ENCODE assay signal across 1 cellular context in the genomic region with DNA sequence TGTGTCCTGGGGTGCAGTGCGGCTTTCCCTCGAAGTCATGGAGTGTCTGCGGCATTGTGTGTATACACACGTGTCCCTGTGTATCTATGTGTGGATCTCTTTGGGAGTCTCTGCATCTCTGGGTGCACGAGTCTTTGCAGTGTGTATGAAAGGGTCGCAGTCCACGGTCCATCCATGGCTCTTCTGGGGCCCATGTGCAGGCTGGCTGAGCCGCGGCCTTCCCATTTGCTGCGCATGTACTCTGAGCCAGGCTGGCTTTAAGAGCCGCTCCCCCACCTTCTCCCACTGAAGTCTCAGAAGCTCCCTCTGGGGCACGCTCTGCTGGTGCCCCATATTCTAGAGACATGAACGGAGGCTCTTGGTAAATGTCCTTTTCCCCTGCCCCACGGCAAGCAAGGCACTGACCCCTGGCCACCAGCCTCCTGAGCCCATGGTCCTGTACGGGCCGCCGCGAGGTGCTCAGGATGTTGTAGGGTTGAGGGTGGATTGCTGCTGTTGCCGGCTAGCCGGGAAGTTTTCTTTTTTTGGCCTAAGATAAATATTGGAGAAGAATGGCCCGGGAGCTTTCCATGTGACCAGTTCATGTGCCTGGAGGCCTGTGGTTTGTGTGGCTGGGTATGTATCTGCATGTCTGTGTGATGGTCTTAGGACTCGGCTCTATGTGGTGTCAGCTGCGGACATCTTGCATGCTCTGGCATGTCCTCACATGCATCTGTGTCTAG.
TF ChIP-seq lines count a peak whose summit lies in the region.

No MANE protein-coding gene starts in this region.

TF ChIP-seq in HepG2, 621 proteins besides CTCF, POLR2A, EP300 and RAD21 (continued from another document):
- TF ChIP-seq, protein P1, sequence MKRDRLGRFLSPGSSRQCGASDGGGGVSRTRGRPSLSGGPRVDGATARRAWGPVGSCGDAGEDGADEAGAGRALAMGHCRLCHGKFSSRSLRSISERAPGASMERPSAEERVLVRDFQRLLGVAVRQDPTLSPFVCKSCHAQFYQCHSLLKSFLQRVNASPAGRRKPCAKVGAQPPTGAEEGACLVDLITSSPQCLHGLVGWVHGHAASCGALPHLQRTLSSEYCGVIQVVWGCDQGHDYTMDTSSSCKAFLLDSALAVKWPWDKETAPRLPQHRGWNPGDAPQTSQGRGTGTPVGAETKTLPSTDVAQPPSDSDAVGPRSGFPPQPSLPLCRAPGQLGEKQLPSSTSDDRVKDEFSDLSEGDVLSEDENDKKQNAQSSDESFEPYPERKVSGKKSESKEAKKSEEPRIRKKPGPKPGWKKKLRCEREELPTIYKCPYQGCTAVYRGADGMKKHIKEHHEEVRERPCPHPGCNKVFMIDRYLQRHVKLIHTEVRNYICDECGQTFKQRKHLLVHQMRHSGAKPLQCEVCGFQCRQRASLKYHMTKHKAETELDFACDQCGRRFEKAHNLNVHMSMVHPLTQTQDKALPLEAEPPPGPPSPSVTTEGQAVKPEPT (CRISPR knock-in tag; IDR thresholded peaks at IDR 0.05; ENCODE audit: low read depth), result 0 out of 2 replicates have a peak, but pooled peaks have one; percentile 33
- TF ChIP-seq, protein P2, sequence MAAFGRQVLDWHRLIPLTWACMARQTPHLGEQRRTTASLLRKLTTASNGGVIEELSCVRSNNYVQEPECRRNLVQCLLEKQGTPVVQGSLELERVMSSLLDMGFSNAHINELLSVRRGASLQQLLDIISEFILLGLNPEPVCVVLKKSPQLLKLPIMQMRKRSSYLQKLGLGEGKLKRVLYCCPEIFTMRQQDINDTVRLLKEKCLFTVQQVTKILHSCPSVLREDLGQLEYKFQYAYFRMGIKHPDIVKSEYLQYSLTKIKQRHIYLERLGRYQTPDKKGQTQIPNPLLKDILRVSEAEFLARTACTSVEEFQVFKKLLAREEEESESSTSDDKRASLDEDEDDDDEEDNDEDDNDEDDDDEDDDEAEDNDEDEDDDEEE (CRISPR knock-in tag; IDR thresholded peaks at IDR 0.05), result no peak
- TF ChIP-seq ZNF326 (CRISPR knock-in tag; IDR thresholded peaks at IDR 0.05; ENCODE audit: borderline replicate concordance) (no peak), ZNF83 (CRISPR knock-in tag; IDR thresholded peaks at IDR 0.05; ENCODE audit: borderline replicate concordance) (no peak), SMC3 (IDR thresholded peaks at IDR 0.05; ENCODE audit: low read length) (no peak), ZNF30 (CRISPR knock-in tag; IDR thresholded peaks at IDR 0.05) (no peak), RFX5 (IDR thresholded peaks at IDR 0.05; ENCODE audit: low read depth, low read length) (no peak), ZMYM4 (CRISPR knock-in tag; IDR thresholded peaks at IDR 0.05) (no peak), ZNF816 (CRISPR knock-in tag; IDR thresholded peaks at IDR 0.05; ENCODE audit: borderline replicate concordance) (no peak), SALL1 (CRISPR knock-in tag; IDR thresholded peaks at IDR 0.05) (0 out of 2 replicates have a peak, but pooled peaks have one; percentile 13), HNRNPL (IDR thresholded peaks at IDR 0.05; ENCODE audit: low read depth, low read length) (no peak), RBM22 (optimal IDR thresholded peaks at IDR 0.05; ENCODE audit: low read length) (no peak), MYNN (CRISPR knock-in tag; IDR thresholded peaks at IDR 0.05; ENCODE audit: low read depth) (no peak), ZNF382 (CRISPR knock-in tag; IDR thresholded peaks at IDR 0.05; ENCODE audit: borderline replicate concordance) (no peak), BORCS8-MEF2B (CRISPR knock-in tag; IDR thresholded peaks at IDR 0.05) (no peak)
- TF ChIP-seq, protein P3, sequence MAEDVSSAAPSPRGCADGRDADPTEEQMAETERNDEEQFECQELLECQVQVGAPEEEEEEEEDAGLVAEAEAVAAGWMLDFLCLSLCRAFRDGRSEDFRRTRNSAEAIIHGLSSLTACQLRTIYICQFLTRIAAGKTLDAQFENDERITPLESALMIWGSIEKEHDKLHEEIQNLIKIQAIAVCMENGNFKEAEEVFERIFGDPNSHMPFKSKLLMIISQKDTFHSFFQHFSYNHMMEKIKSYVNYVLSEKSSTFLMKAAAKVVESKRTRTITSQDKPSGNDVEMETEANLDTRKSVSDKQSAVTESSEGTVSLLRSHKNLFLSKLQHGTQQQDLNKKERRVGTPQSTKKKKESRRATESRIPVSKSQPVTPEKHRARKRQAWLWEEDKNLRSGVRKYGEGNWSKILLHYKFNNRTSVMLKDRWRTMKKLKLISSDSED (CRISPR knock-in tag; IDR thresholded peaks at IDR 0.05), result no peak
- TF ChIP-seq, protein P4, sequence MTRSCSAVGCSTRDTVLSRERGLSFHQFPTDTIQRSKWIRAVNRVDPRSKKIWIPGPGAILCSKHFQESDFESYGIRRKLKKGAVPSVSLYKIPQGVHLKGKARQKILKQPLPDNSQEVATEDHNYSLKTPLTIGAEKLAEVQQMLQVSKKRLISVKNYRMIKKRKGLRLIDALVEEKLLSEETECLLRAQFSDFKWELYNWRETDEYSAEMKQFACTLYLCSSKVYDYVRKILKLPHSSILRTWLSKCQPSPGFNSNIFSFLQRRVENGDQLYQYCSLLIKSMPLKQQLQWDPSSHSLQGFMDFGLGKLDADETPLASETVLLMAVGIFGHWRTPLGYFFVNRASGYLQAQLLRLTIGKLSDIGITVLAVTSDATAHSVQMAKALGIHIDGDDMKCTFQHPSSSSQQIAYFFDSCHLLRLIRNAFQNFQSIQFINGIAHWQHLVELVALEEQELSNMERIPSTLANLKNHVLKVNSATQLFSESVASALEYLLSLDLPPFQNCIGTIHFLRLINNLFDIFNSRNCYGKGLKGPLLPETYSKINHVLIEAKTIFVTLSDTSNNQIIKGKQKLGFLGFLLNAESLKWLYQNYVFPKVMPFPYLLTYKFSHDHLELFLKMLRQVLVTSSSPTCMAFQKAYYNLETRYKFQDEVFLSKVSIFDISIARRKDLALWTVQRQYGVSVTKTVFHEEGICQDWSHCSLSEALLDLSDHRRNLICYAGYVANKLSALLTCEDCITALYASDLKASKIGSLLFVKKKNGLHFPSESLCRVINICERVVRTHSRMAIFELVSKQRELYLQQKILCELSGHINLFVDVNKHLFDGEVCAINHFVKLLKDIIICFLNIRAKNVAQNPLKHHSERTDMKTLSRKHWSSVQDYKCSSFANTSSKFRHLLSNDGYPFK (CRISPR knock-in tag; IDR thresholded peaks at IDR 0.05; ENCODE audit: borderline replicate concordance), result no peak
- TF ChIP-seq, protein P5, sequence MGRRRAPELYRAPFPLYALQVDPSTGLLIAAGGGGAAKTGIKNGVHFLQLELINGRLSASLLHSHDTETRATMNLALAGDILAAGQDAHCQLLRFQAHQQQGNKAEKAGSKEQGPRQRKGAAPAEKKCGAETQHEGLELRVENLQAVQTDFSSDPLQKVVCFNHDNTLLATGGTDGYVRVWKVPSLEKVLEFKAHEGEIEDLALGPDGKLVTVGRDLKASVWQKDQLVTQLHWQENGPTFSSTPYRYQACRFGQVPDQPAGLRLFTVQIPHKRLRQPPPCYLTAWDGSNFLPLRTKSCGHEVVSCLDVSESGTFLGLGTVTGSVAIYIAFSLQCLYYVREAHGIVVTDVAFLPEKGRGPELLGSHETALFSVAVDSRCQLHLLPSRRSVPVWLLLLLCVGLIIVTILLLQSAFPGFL (CRISPR knock-in tag; IDR thresholded peaks at IDR 0.05), result no peak
- TF ChIP-seq, protein P6, sequence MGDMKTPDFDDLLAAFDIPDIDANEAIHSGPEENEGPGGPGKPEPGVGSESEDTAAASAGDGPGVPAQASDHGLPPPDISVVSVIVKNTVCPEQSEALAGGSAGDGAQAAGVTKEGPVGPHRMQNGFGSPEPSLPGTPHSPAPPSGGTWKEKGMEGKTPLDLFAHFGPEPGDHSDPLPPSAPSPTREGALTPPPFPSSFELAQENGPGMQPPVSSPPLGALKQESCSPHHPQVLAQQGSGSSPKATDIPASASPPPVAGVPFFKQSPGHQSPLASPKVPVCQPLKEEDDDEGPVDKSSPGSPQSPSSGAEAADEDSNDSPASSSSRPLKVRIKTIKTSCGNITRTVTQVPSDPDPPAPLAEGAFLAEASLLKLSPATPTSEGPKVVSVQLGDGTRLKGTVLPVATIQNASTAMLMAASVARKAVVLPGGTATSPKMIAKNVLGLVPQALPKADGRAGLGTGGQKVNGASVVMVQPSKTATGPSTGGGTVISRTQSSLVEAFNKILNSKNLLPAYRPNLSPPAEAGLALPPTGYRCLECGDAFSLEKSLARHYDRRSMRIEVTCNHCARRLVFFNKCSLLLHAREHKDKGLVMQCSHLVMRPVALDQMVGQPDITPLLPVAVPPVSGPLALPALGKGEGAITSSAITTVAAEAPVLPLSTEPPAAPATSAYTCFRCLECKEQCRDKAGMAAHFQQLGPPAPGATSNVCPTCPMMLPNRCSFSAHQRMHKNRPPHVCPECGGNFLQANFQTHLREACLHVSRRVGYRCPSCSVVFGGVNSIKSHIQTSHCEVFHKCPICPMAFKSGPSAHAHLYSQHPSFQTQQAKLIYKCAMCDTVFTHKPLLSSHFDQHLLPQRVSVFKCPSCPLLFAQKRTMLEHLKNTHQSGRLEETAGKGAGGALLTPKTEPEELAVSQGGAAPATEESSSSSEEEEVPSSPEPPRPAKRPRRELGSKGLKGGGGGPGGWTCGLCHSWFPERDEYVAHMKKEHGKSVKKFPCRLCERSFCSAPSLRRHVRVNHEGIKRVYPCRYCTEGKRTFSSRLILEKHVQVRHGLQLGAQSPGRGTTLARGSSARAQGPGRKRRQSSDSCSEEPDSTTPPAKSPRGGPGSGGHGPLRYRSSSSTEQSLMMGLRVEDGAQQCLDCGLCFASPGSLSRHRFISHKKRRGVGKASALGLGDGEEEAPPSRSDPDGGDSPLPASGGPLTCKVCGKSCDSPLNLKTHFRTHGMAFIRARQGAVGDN (CRISPR knock-in tag; IDR thresholded peaks at IDR 0.05), result peak; percentile 69
TF ChIP-seq in HepG2: peak in this region for 21.
